In the genomic region with DNA sequence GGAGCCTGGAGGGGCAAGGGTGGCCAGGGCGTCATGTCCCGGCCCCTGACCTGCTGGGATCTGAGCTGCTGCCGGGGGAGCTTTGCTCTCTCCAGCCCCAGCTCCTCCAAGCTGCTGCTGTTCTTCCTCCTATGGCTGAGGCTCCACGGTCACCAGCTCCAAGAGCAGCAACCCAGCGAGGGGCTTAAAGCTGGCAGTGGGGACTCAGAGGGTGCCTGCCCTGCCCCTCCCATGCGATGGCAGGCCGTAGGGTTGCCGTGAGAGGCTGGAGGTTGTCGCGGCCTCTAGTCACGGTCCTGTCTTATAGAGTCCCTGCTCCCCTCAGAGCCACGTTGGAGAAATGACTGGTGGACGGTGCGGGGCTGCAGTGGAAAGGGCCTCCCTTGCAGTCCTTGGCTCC, we compare ENCODE assay signal across 11 cellular contexts. TPM values are rescaled to one million over a fixed set of nuclear protein-coding genes. Genes with fewer than 3 reads are reported as not detected.
"Had no signal": no experiment of that assay in that cellular context is flagged by ENCODE, and none has a peak within 500 bp of the region (broad histone marks: within the 10 kb centered on the region; RNA-seq: fewer than 3 reads in every experiment).

No MANE protein-coding gene starts in this region.

- ATAC-seq: HCT116, K562 had no signal

- H3K9ac ChIP-seq: GM23248 had no signal

- DNase-seq: GM23248, GOT3, H7, HFFc6, IMR-90 had no signal

- FAIRE-seq: K562 had no signal

- H2AFZ ChIP-seq: GM23248 had no signal

- H3K4me3 ChIP-seq: GM23248, HAP-1, K562 had no signal

- H3K36me3 ChIP-seq: HAP-1 had no signal

- H3K9me3 ChIP-seq: HAP-1 had no signal

- H3K27ac ChIP-seq: GM23248, HL-60 had no signal

RNA-seq across cellular contexts. Expression of a gene that starts 19.5 kb away (rescaled TPM):
- total RNA-seq: GM23248, H4, HFFc6, HT1080, IMR-90, K562 had no signal
- polyA plus RNA-seq: GM23248, IMR-90, K562 had no signal

RNA-seq across cellular contexts. Expression of a gene that starts 46.5 kb away (rescaled TPM):
- total RNA-seq: GM23248, H4, HFFc6, HT1080, IMR-90, K562 had no signal
- polyA plus RNA-seq: GM23248, IMR-90, K562 had no signal
